In genomic region chr19:18433039-18433691, GRCh38 we compare ENCODE assay signal across 8 cellular contexts. TPM values are rescaled to one million over a fixed set of nuclear protein-coding genes. Genes with fewer than 3 reads are reported as not detected.
A peak's percentile ranks its signal among the peaks of the same experiment; 100 is the strongest.
DNase-seq lines count a peak whose midpoint lies in the region; ATAC-seq and TF ChIP-seq lines count a peak whose summit lies in the region.

No MANE protein-coding gene starts in this region.

- CTCF ChIA-PET in AG04449 (lab: Yijun Ruan, JAX): interaction anchor here (1.0 kb wide), 1 partner anchor 22 kb away, joined by 3 read pairs; no protein-coding TSS in a partner anchor

- H3K4me3 ChIP-seq in AG04449 (ENCODE audit: low read depth, low read length) (peak overlapping the region; percentile 36), body of pancreas (no peak overlapping the region), lung (peak overlapping the region; percentile 15)

- ATAC-seq in body of pancreas (no peak), lung (ENCODE audit: insufficient read depth, low FRiP score) (no peak), HG03135 (IDR thresholded peaks at IDR 0.05; ENCODE audit: unreplicated experiment) (no peak), GM21529 (IDR thresholded peaks at IDR 0.05; ENCODE audit: unreplicated experiment) (no peak)

- intact Hi-C loops in body of pancreas (cut with DNase I): no loop called here

- H3K9me3 ChIP-seq in body of pancreas (no peaks in the 10 kb centered on the region), lung (ENCODE audit: control insufficient read depth in 2 of 2, insufficient read depth in 1 of 2, low read length in 1 of 2) (no peaks in the 10 kb centered on the region)

- TF ChIP-seq CTCF in AG04449 (IDR thresholded peaks at IDR 0.05; ENCODE audit: insufficient read depth, low read length, missing control alignments): no peak
- no peak for TF ChIP-seq CTCF in body of pancreas (IDR thresholded peaks at IDR 0.05)
- no peak for TF ChIP-seq CTCF in lung (IDR thresholded peaks at IDR 0.05; ENCODE audit: control extremely low read depth, extremely low read depth)

- H3K27me3 ChIP-seq in body of pancreas: no peaks in the 10 kb centered on the region
- no peaks in the 10 kb centered on the region for H3K27me3 ChIP-seq in lung (ENCODE audit: control insufficient read depth, insufficient read depth)

- H3K36me3 ChIP-seq in body of pancreas (replicated peaks in 1 of 2; ENCODE audit: insufficient read depth in 1 of 2, low read depth in 2 of 2) (no peaks in the 10 kb centered on the region), lung (ENCODE audit: control insufficient read depth in 2 of 2, insufficient read depth in 2 of 2, low read length in 2 of 2) (peaks cover 0 to 7% of the 10 kb centered on the region in 2 donors)

- DNase-seq in AG04449 (ENCODE audit: low read depth, low spot score) (no peak), body of pancreas (peak in 1 of 4 donors; percentile 42), lung (ENCODE audit: low spot score) (no peak), NCI-H82 (lab: John Stamatoyannopoulos, UW) (no peak), NCI-H1417 (lab: John Stamatoyannopoulos, UW) (no peak)

- POLR2A ChIA-PET in AG04449 (lab: Yijun Ruan, JAX): no interaction called here

- H3K27ac ChIP-seq in body of pancreas (peak overlapping the region in 3 of 4 donors; percentile 43 to 59 (median 45)), lung (ENCODE audit: low read depth in 1 of 2, low read length in 1 of 2) (no peak overlapping the region)

- H3K4me1 ChIP-seq in body of pancreas (peaks cover 38% of the 10 kb centered on the region), lung (ENCODE audit: control insufficient read depth in 2 of 2, insufficient read depth in 2 of 2, low read length in 2 of 2) (peaks cover 0 to 24% of the 10 kb centered on the region in 2 donors)

- TF ChIP-seq POLR2A in GM19099 (IDR thresholded peaks at IDR 0.05; ENCODE audit: extremely low read depth, insufficient read length, low read depth): peak; percentile 70
- TF ChIP-seq POLR2A in body of pancreas (IDR thresholded peaks at IDR 0.05): no peak

- 20% methylated on average over 52 of the region's 56 CpGs; no CpG with 5 or more reads in 1 of the 2 donors for whole genome bisulfite sequencing in body of pancreas, 2 donors
- 8 to 9% methylated on average over 34 to 56 of the region's 56 CpGs for WGBS in lung, 2 donors

RNA-seq across cellular contexts. Expression of gene ISYNA1, which starts 4.8 kb away (rescaled TPM):
- 10 to 100 TPM; 52.7 to 72.8 TPM for total RNA-seq in body of pancreas
- total RNA-seq in lung: 10 to 100 TPM; 24.9 to 56.7 TPM
- polyA plus RNA-seq in lung: 10 to 100 TPM; 14.7 to 25.1 TPM

RNA-seq across cellular contexts. Expression of gene SSBP4, which starts 14.0 kb away (rescaled TPM):
- total RNA-seq in body of pancreas (10 to 100 TPM; 50.1 to 63.9 TPM), lung (10 to 100 TPM; 31.7 to 95.3 TPM)
- 10 to 100 TPM; 60.3 to 84.4 TPM for polyA plus RNA-seq in lung

RNA-seq across cellular contexts. Expression of gene LRRC25, which starts 35.7 kb away (rescaled TPM):
- total RNA-seq in body of pancreas (1 to 10 TPM in 1 of 2 donors, not detected in 1; 4.4 TPM), lung (10 to 100 TPM in 1 of 2 donors, 1 to 10 TPM in 1; 8.5 to 38.0 TPM)
- polyA plus RNA-seq in lung: 100 to 1,000 TPM in 1 of 2 donors, 10 to 100 TPM in 1; 16.1 to 119 TPM

RNA-seq across cellular contexts. Expression of gene GDF15, which starts 47.2 kb away (rescaled TPM):
- total RNA-seq in body of pancreas: 10 to 100 TPM; 40.5 to 86.1 TPM
- total RNA-seq in lung: 10 to 100 TPM; 49.7 to 64.0 TPM
- polyA plus RNA-seq in lung: 100 to 1,000 TPM in 1 of 2 donors, 10 to 100 TPM in 1; 45.4 to 119 TPM

Comparison
In these comparisons a context has a peak if more than half of its experiments do, and no peak if none do; other contexts are left out.
1. H3K4me3 ChIP-seq: peak in AG04449 (single experiment) and lung (single experiment); none in body of pancreas (0 of 2).
2. H3K27ac ChIP-seq: peak in body of pancreas (3 of 4); none in lung (0 of 2).